17 cellular contexts compared by ENCODE assay signal in the genomic region with DNA sequence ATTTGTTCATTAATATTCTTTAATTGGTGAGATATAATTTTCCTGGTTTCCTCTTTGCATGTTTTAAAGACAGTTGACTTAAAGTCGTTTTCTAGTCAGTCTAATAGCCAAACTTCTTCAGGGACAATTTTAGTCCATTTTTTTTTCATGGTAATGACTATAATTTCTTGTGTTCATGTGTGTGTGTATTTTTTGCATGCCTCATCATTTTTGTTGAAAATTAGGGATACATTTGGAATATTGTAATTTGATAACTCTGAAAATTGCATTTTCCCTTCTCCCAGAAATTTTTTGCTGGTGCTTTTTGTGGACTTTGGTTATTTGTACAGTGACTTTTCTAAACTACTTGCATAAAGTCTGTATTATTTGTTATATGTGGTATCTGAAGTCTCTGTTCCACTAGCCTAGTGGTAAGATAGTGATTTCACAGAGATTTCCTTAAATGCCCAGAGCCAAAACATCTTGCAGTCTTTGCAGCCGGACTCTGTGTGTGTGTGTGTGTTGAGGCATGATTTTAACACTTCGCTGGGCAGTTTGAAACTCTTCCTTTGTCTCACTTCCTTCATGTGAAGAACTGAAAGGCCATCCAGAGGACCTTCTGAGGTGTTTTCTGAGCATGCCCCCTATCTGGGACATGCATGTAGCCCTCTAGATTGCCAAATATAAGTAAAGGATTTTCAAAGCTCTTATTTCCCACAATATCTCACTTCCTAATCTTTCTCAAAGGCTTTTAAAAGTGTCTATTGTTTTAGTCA. TPM values are rescaled to one million over a fixed set of nuclear protein-coding genes. Genes with fewer than 3 reads are reported as not detected.
A peak's percentile ranks its signal among the peaks of the same experiment; 100 is the strongest.
DNase-seq lines count a peak whose midpoint lies in the region; ATAC-seq, FAIRE-seq and TF ChIP-seq lines count a peak whose summit lies in the region.
"Had no signal": no experiment of that assay in that cellular context is flagged by ENCODE, and none has a peak within 500 bp of the region (broad histone marks: within the 10 kb centered on the region; RNA-seq: fewer than 3 reads in every experiment).

No MANE protein-coding gene starts in this region.

- H3K4me1 Mint-ChIP-seq in activated naive CD4-positive, alpha-beta T cell treated with anti-CD3 and anti-CD28 coated beads, Interleukin-2, amount 50 U/mL, for 24 hours, result peaks cover 5% of the 10 kb centered on the region
- peaks cover 19 to 39% of the 10 kb centered on the region in 2 donors for H3K4me1 Mint-ChIP-seq in stimulated activated naive B cell treated with anti-CD40 and anti-IgM and Interleukin-4, amounts not matched to agents 10 μg/mL and 1 μg/mL and 100 μg/mL, for 72 hours
- H3K4me1 Mint-ChIP-seq: CD4-positive, CD25-positive, alpha-beta regulatory T cell had no signal

- RAD21 ChIA-PET in GM12878 (lab: Charles Lee; ENCODE audit: unreplicated experiment), result no interaction called here

- intact Hi-C loops in GM12878 (cut with micrococcal nuclease; ENCODE audit: unreplicated experiment) (no loop called here), left ventricle myocardium superior (cut with micrococcal nuclease) (no loop called here)

- TF ChIP-seq CTCF in GM12878 (IDR thresholded peaks at IDR 0.05 in 2 of 3, conservative IDR thresholded peaks at IDR 0.05 in 1 of 3; ENCODE audit: control insufficient read depth in 2 of 3, extremely low read depth in 1 of 3, insufficient read depth in 1 of 3, low read depth in 3 of 3, low read length in 3 of 3), result no peak

- peak overlapping the region; percentile 36 for H3K27ac Mint-ChIP-seq in activated naive CD4-positive, alpha-beta T cell treated with anti-CD3 and anti-CD28 coated beads, Interleukin-2, amount 50 U/mL, for 24 hours
- H3K27ac Mint-ChIP-seq in stimulated activated naive B cell treated with anti-CD40 and anti-IgM and Interleukin-4, amounts not matched to agents 10 μg/mL and 1 μg/mL and 100 μg/mL, for 72 hours, result no peak overlapping the region

- H3K4me3 ChIP-seq in GM12878, result no peak overlapping the region
- H3K4me3 ChIP-seq: BLaER1 treated with 17β-estradiol and CSF1 and Interleukin-3, amounts not matched to agents 10 nM and 100 nM; HAP-1 had no signal

- in situ Hi-C loops in GM12878 (cut with MboI), result no loop called here

- no peaks in the 10 kb centered on the region for H3K9me3 ChIP-seq in GM12878 (replicated peaks; ENCODE audit: control insufficient read depth, insufficient read depth, low read length)
- H3K9me3 ChIP-seq: HAP-1 had no signal

- no peaks in the 10 kb centered on the region for H4K20me1 ChIP-seq in GM12878 (ENCODE audit: control insufficient read depth, insufficient read depth)
- H4K20me1 ChIP-seq: BLaER1 treated with 17β-estradiol and CSF1 and Interleukin-3, amounts not matched to agents 10 nM and 100 nM had no signal

- 0% methylated on average over 3 of the region's 3 CpGs for WGBS in GM12878 (ENCODE audit: insufficient coverage, insufficient replicate concordance, low lambda C conversion rate, missing lambda C conversion rate)

- no peak overlapping the region for H2AFZ ChIP-seq in GM12878 (ENCODE audit: control insufficient read depth, low read depth, low read length)

- H3K9ac ChIP-seq in GM12878 (ENCODE audit: control insufficient read depth, insufficient read depth, low read length), result no peak overlapping the region
- H3K9ac ChIP-seq: BLaER1 treated with 17β-estradiol and CSF1 and Interleukin-3, amounts not matched to agents 10 nM and 100 nM had no signal

- POLR2A ChIA-PET in GM12878 (lab: Charles Lee), result no interaction called here

- no peaks in the 10 kb centered on the region for H3K36me3 ChIP-seq in GM12878 (ENCODE audit: control insufficient read depth in 2 of 2, insufficient read depth in 2 of 2, low read length in 1 of 2)
- H3K36me3 ChIP-seq: BLaER1 treated with 17β-estradiol and CSF1 and Interleukin-3, amounts not matched to agents 10 nM and 100 nM; HAP-1 had no signal

- SMC1A ChIA-PET in GM12878 (lab: Charles Lee; ENCODE audit: uncharacterized antibody, unreplicated experiment), result interaction anchor here (1.2 kb wide), 1 partner anchor 18 kb away, joined by 3 read pairs; no protein-coding TSS in a partner anchor

- H3K27ac ChIP-seq in GM12878 (ENCODE audit: control insufficient read depth, insufficient read depth), result no peak overlapping the region
- H3K27ac ChIP-seq: 22Rv1; BLaER1 treated with 17β-estradiol and CSF1 and Interleukin-3, amounts not matched to agents 10 nM and 100 nM; HL-60 had no signal

- H3K4me1 ChIP-seq in GM12878 (ENCODE audit: control insufficient read depth, insufficient read depth, low read length), result no peaks in the 10 kb centered on the region
- H3K4me1 ChIP-seq: HAP-1 had no signal

- TF ChIP-seq RAD21 in GM12878 (IDR thresholded peaks at IDR 0.05; ENCODE audit: insufficient read depth, low read depth, low read length), result no peak

- no peaks in the 10 kb centered on the region for H3K79me2 ChIP-seq in GM12878 (ENCODE audit: control insufficient read depth, insufficient read depth, low read length)

- peaks cover 5% of the 10 kb centered on the region for H3K9me3 Mint-ChIP-seq in activated naive CD4-positive, alpha-beta T cell treated with anti-CD3 and anti-CD28 coated beads, Interleukin-2, amount 50 U/mL, for 24 hours
- H3K9me3 Mint-ChIP-seq in stimulated activated naive B cell treated with anti-CD40 and anti-IgM and Interleukin-4, amounts not matched to agents 10 μg/mL and 1 μg/mL and 100 μg/mL, for 72 hours, result peaks cover 9 to 10% of the 10 kb centered on the region in 2 donors

- FAIRE-seq in GM12878 (lab: Jason Lieb, UNC), result no peak

- no peak overlapping the region for H3K4me3 Mint-ChIP-seq in activated naive CD4-positive, alpha-beta T cell treated with anti-CD3 and anti-CD28 coated beads, Interleukin-2, amount 50 U/mL, for 24 hours
- peak overlapping the region; percentile 3 to 11 for H3K4me3 Mint-ChIP-seq in stimulated activated naive B cell treated with anti-CD40 and anti-IgM and Interleukin-4, amounts not matched to agents 10 μg/mL and 1 μg/mL and 100 μg/mL, for 72 hours
- H3K4me3 Mint-ChIP-seq: CD4-positive, CD25-positive, alpha-beta regulatory T cell had no signal

- no peaks in the 10 kb centered on the region for H3K27me3 ChIP-seq in GM12878 (replicated peaks in 1 of 2; ENCODE audit: control insufficient read depth in 2 of 2, insufficient read depth in 2 of 2, low read length in 1 of 2)
- H3K27me3 ChIP-seq: BLaER1 treated with 17β-estradiol and CSF1 and Interleukin-3, amounts not matched to agents 10 nM and 100 nM had no signal

- H3K36me3 Mint-ChIP-seq in activated naive CD4-positive, alpha-beta T cell treated with anti-CD3 and anti-CD28 coated beads, Interleukin-2, amount 50 U/mL, for 24 hours, result peaks cover 3% of the 10 kb centered on the region
- peaks cover 8% of the 10 kb centered on the region in 2 donors for H3K36me3 Mint-ChIP-seq in stimulated activated naive B cell treated with anti-CD40 and anti-IgM and Interleukin-4, amounts not matched to agents 10 μg/mL and 1 μg/mL and 100 μg/mL, for 72 hours

- BruUV-seq in GM12878 (replicated peaks; lab: Mats Ljungman, UMichigan), result no TSS peak

- no peak for TF ChIP-seq EP300 in GM12878 (IDR thresholded peaks at IDR 0.05; ENCODE audit: borderline replicate concordance in 1 of 2, control insufficient read depth in 1 of 2, low read depth in 2 of 2, low read length in 2 of 2)

- H3K27me3 Mint-ChIP-seq in activated naive CD4-positive, alpha-beta T cell treated with anti-CD3 and anti-CD28 coated beads, Interleukin-2, amount 50 U/mL, for 24 hours, result peaks cover 7% of the 10 kb centered on the region
- peaks cover 0 to 11% of the 10 kb centered on the region in 2 donors for H3K27me3 Mint-ChIP-seq in stimulated activated naive B cell treated with anti-CD40 and anti-IgM and Interleukin-4, amounts not matched to agents 10 μg/mL and 1 μg/mL and 100 μg/mL, for 72 hours

- TF ChIP-seq POLR2A in GM12878 (IDR thresholded peaks at IDR 0.05; ENCODE audit: low read depth, low read length), result no peak

- peak; percentile 56 for ATAC-seq in GM18868 (IDR thresholded peaks at IDR 0.05; ENCODE audit: unreplicated experiment)
- ATAC-seq in GM12878, result peak; percentile 48; the same call in 2 of the 3 replicates
- peak; percentile 70 to 82 for ATAC-seq in stimulated activated naive B cell treated with anti-CD40 and anti-IgM and Interleukin-4, amounts not matched to agents 10 μg/mL and 1 μg/mL and 100 μg/mL, for 72 hours (replicated peaks)
- ATAC-seq in left ventricle myocardium superior, result no peak
- no peak for ATAC-seq in HG02678 (IDR thresholded peaks at IDR 0.05; ENCODE audit: unreplicated experiment)

- H3K4me2 ChIP-seq in GM12878 (ENCODE audit: control insufficient read depth, insufficient read depth), result no peak overlapping the region

- no peak for DNase-seq in activated naive CD4-positive, alpha-beta T cell treated with Interleukin-2 at 50 U/mL for 16 hours
- DNase-seq in GM12878 (ENCODE audit: low read depth, low spot score) (no peak), left ventricle myocardium superior (no peak), amygdala (lab: John Stamatoyannopoulos, UW) (no peak)
- DNase-seq in stimulated activated naive B cell treated with anti-CD40 and anti-IgM and Interleukin-4, amounts not matched to agents 10 μg/mL and 1 μg/mL and 100 μg/mL, for 72 hours, result peak; percentile 1
- DNase-seq: AML-193; CD4-positive, CD25-positive, alpha-beta regulatory T cell; GF-D8; GOT3; KG1 had no signal

- CTCF ChIA-PET in GM12878 (lab: Yijun Ruan, JAX), result no interaction called here

RNA-seq across cellular contexts. Expression of gene ZNF365, which starts 40.9 kb away (rescaled TPM):
- total RNA-seq in GM12878 (2013; cell fraction: nucleolus; rRNA removed), result not detected in 2 replicates
- not detected in 2 replicates for total RNA-seq in GM12878 (2014; rRNA removed)
- total RNA-seq in GM12878 (2014; rRNA removed; fragmentation: Illumina TruSeq; extraction: Trizol), result not detected in 2 replicates
- not detected in 2 replicates for total RNA-seq in GM12878 (2021)
- polyA plus RNA-seq in GM12878 (2011; ENCODE audit: low read depth), result not detected
- polyA plus RNA-seq in GM12878 (2011; rRNA removed), result not detected in 2 replicates
- polyA plus RNA-seq in GM12878 (2011; cell fraction: cytosol; rRNA removed), result not detected in 2 replicates
- polyA plus RNA-seq in GM12878 (2011; cell fraction: nucleus; rRNA removed), result not detected in 2 replicates
- polyA plus RNA-seq in GM12878 (2012), result not detected in 2 replicates
- polyA plus RNA-seq in GM12878 (2014; fragmentation: Illumina TruSeq; extraction: Trizol), result not detected in 2 replicates
- not detected for polyA plus RNA-seq in GM12878 (2014; fragmentation: Nextera tagmentation; extraction: Ambion mirVana)
- polyA plus RNA-seq in GM12878 (2014; rRNA removed), result not detected in 2 replicates
- polyA plus RNA-seq in GM12878 (2016; fragmentation: Nextera tagmentation; extraction: Ambion mirVana), result under 1 TPM in 1 of 2 experiments, not detected in 1; 0.08 TPM
- not detected in 2 replicates for polyA minus RNA-seq in GM12878 (2011; rRNA and poly(A)+ RNA removed)
- not detected in 2 replicates for polyA minus RNA-seq in GM12878 (2011; cell fraction: cytosol; rRNA and poly(A)+ RNA removed)
- not detected in 2 replicates for polyA minus RNA-seq in GM12878 (2011; cell fraction: nucleus; rRNA and poly(A)+ RNA removed)
- not detected for total RNA-seq in left ventricle myocardium superior

Comparison
In these comparisons a context has a peak if more than half of its experiments do, and no peak if none do; other contexts are left out.
1. ATAC-seq: peak in GM18868 (single experiment), GM12878 (single experiment) and stimulated activated naive B cell treated with anti-CD40 and anti-IgM and Interleukin-4, amounts not matched to agents 10 μg/mL and 1 μg/mL and 100 μg/mL, for 72 hours (2 of 2); none in left ventricle myocardium superior (single experiment) and HG02678 (single experiment).